In the genomic region with DNA sequence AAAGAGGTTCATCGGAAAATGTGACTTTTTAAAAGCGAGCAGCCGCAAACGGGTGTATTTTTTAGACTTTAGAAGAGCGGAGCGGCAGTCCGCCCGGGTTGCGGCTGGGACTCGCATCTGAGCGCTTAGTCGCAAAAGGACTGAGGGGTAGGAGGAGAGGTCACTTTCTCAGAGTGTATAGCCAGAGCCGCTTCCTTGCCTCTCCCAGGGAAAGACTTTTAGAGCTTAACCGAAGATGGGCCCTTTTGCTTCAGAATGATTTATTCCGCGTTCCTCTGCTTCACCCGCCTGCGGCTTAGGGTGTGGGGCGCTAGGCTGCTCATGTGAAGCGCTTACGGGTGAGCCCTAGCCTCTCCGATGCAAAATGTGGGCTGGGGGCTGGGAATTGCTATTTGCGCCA, we compare ENCODE assay signal across 9 cellular contexts. TPM values are rescaled to one million over a fixed set of nuclear protein-coding genes. Genes with fewer than 3 reads are reported as not detected.
DNase-seq lines count a peak whose midpoint lies in the region; ATAC-seq and TF ChIP-seq lines count a peak whose summit lies in the region.
"Not testable (repeated sequence)": the region's sequence is repeated elsewhere in the genome, so short reads cannot be mapped to it uniquely, and the experiment has no call there.
"Had no signal": no experiment of that assay in that cellular context is flagged by ENCODE, and none has a peak within 500 bp of the region (broad histone marks: within the 10 kb centered on the region; RNA-seq: fewer than 3 reads in every experiment).

No MANE protein-coding gene starts in this region.

- H4K20me1 ChIP-seq in KMS-11 (ENCODE audit: insufficient read depth): not testable (repeated sequence)

- H3K4me3 Mint-ChIP-seq in WTC11: peak overlapping the region; percentile 76
- peak overlapping the region; percentile 60 for H3K4me3 Mint-ChIP-seq in endodermal cell
- peak overlapping the region; percentile 84 to 88 (median 88) for H3K4me3 Mint-ChIP-seq in nephron

- not testable (repeated sequence) for H3K36me3 ChIP-seq in KMS-11 (ENCODE audit: insufficient read depth); endodermal cell (ENCODE audit: control insufficient read depth, insufficient read depth, low read length); iPS-15b (ENCODE audit: control insufficient read depth, insufficient read depth, low read length)

- H3K27me3 ChIP-seq in KMS-11 (ENCODE audit: insufficient read depth, low read depth): not testable (repeated sequence)
- H3K27me3 ChIP-seq in endodermal cell (ENCODE audit: control insufficient read depth, insufficient read depth, low read length, poor library complexity, severe bottlenecking): peaks cover 34% of the 10 kb centered on the region
- peaks cover 46% of the 10 kb centered on the region for H3K27me3 ChIP-seq in iPS-15b (ENCODE audit: control insufficient read depth, insufficient read depth, low read length)

- not testable (repeated sequence) for H3K4me1 ChIP-seq in KMS-11 (ENCODE audit: low read depth, poor library complexity, severe bottlenecking); endodermal cell (ENCODE audit: control insufficient read depth, insufficient read depth, low read length); iPS-15b (ENCODE audit: control insufficient read depth, insufficient read depth, low read length)

- POLR2A ChIA-PET in WTC11 (lab: Charles Lee): not testable (repeated sequence)

- CTCF ChIA-PET in WTC11 (lab: Charles Lee): not testable (repeated sequence)

- peak overlapping the region; percentile 57 for H3K4me2 ChIP-seq in KMS-11

- 1% methylated on average over 20 of the region's 23 CpGs; no CpG with 5 or more reads in 1 of the 2 experiments for WGBS in endodermal cell (ENCODE audit: insufficient coverage in 1 of 2, insufficient read length in 1 of 2), 2 experiments

- H3K27me3 Mint-ChIP-seq in WTC11 (ENCODE audit: low read depth) (peaks cover 13% of the 10 kb centered on the region), endodermal cell (ENCODE audit: insufficient read depth) (peaks cover 70% of the 10 kb centered on the region), nephron (ENCODE audit: low read depth) (peaks cover 77% of the 10 kb centered on the region)

- not testable (repeated sequence) for H3K4me3 ChIP-seq in KMS-11 (IDR thresholded peaks at IDR 0.05; ENCODE audit: insufficient read depth, low read depth, low read length); endodermal cell (ENCODE audit: low read length)
- H3K4me3 ChIP-seq in iPS-15b (ENCODE audit: low read depth, low read length): peak overlapping the region; percentile 60

- ATAC-seq in WTC11: not testable (repeated sequence)

- not testable (repeated sequence) for H3K9me3 ChIP-seq in endodermal cell (ENCODE audit: control insufficient read depth, low read length); iPS-15b (ENCODE audit: control insufficient read depth, insufficient read depth, low read length)

- H3K4me1 Mint-ChIP-seq in WTC11 (peaks cover 19% of the 10 kb centered on the region), nephron (peaks cover 14% of the 10 kb centered on the region)
- not testable (repeated sequence) for H3K4me1 Mint-ChIP-seq in endodermal cell

- not testable (repeated sequence) for TF ChIP-seq CTCF in KMS-11 (conservative IDR thresholded peaks at IDR 0.05; ENCODE audit: low read depth, low read length); WTC11 (IDR thresholded peaks at IDR 0.05); endodermal cell (conservative IDR thresholded peaks at IDR 0.05); nephron (IDR thresholded peaks at IDR 0.05; ENCODE audit: unreplicated experiment in 3 of 3)

- peak; percentile 53 for DNase-seq in ELF-1 (ENCODE audit: low read depth, low spot score)
- not testable (repeated sequence) for DNase-seq in WTC11 (ENCODE audit: low spot score)
- DNase-seq in endodermal cell: peak; percentile 63
- DNase-seq in retina: peak; percentile 58

- not testable (repeated sequence) for H3K9me3 Mint-ChIP-seq in WTC11, endodermal cell, nephron

- not testable (repeated sequence) for H3K27ac ChIP-seq in KMS-11; endodermal cell (ENCODE audit: low read depth, low read length)

- H3K36me3 Mint-ChIP-seq in WTC11; endodermal cell (ENCODE audit: low read depth); nephron (ENCODE audit: low read depth): not testable (repeated sequence)

- H3K9ac ChIP-seq in KMS-11; endodermal cell (ENCODE audit: extremely low read depth, low read length, poor library complexity, severe bottlenecking); iPS-15b (ENCODE audit: low read depth, low read length): not testable (repeated sequence)

- H2AFZ ChIP-seq in KMS-11 (ENCODE audit: low read depth): peak overlapping the region; percentile 10; the same call in 1 of the 2 replicates

- not testable (repeated sequence) for H3K79me2 ChIP-seq in KMS-11 (ENCODE audit: insufficient read depth, low read depth)

- H3K27ac Mint-ChIP-seq in WTC11, endodermal cell, nephron: not testable (repeated sequence)

RNA-seq across cellular contexts. Expression of a gene that starts 1.5 kb away (rescaled TPM):
- 21.5 to 21.7 TPM (median 21.6 TPM) in 3 replicates for total RNA-seq in WTC11 (2021)
- total RNA-seq in endodermal cell: 1 to 10 TPM; 1.1 to 3.3 TPM
- polyA plus RNA-seq in endodermal cell (2013, experiment 1 of 2): 3.1 TPM
- 2.2 TPM for polyA plus RNA-seq in endodermal cell (2013, experiment 2 of 2)
- total RNA-seq: CD8-positive, alpha-beta memory T cell; K562 had no signal
- polyA plus RNA-seq: CD8-positive, alpha-beta memory T cell; K562 had no signal
